Comparison of ENCODE assay signal across 1 cellular context in the genomic region with DNA sequence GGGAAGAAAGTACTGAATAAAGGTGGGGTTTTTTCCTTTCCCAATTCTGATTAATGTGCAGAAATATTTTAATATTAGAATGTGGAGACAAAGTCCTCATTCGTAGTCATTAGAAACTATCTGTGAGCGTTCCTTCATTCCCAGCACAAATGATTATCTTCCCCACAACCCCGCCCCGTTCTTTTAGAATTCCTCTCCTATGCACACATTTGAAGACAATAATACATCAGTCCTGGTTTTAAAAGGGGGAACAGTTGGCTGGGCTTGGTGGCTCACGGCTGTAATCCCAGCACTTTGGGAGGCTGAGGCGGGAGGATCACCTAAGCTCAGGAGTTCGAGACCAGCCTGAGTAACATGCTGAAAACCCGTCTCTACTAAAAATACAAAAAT.
TF ChIP-seq lines count a peak whose summit lies in the region.

No MANE protein-coding gene starts in this region.

TF ChIP-seq in HepG2, 621 proteins besides CTCF, POLR2A, EP300 and RAD21 (continued from another document):
- TF ChIP-seq, protein P1, sequence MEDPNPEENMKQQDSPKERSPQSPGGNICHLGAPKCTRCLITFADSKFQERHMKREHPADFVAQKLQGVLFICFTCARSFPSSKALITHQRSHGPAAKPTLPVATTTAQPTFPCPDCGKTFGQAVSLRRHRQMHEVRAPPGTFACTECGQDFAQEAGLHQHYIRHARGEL (CRISPR knock-in tag; IDR thresholded peaks at IDR 0.05), result no peak
- TF ChIP-seq KDM5B (CRISPR knock-in tag; IDR thresholded peaks at IDR 0.05; ENCODE audit: borderline replicate concordance), result no peak
- no peak for TF ChIP-seq ZNF777 (CRISPR knock-in tag; IDR thresholded peaks at IDR 0.05)
- TF ChIP-seq PRMT3 (CRISPR knock-in tag; IDR thresholded peaks at IDR 0.05; ENCODE audit: borderline replicate concordance, low read depth), result no peak
